In genomic region chr4:61693520-61693919, GRCh38 we compare ENCODE assay signal across 32 cellular contexts.
"Had no signal": no experiment of that assay in that cellular context is flagged by ENCODE, and none has a peak within 500 bp of the region (broad histone marks: within the 10 kb centered on the region; RNA-seq: fewer than 3 reads in every experiment).

No MANE protein-coding gene starts in this region.

- ATAC-seq: activated CD8-positive, alpha-beta T cell treated with anti-CD3 and anti-CD28 coated beads for 36 hours; activated naive CD4-positive, alpha-beta T cell treated with anti-CD3 and anti-CD28 coated beads, Interleukin-2, amount 50 U/mL, for 72 hours; activated T-cell treated with anti-CD3 and anti-CD28 coated beads, Interleukin-2, amount 50 U/mL, for 4 hours; activated T-cell treated with anti-CD3 and anti-CD28 coated beads, Interleukin-2, amount 50 U/mL, for 72 hours; activated T-helper 17 cell treated with anti-CD3 and anti-CD28 coated beads, Interleukin-2, amount 50 U/mL, for 72 hours; body of pancreas had no signal

- H3K27me3 ChIP-seq: adrenal gland, body of pancreas, brain microvascular endothelial cell, breast epithelium had no signal

- H3K36me3 ChIP-seq: adrenal gland, brain microvascular endothelial cell, breast epithelium had no signal

- H3K4me1 ChIP-seq: adrenal gland, body of pancreas, breast epithelium had no signal

- H3K4me3 ChIP-seq: adrenal gland, body of pancreas, breast epithelium had no signal

- H3K27ac ChIP-seq: adrenal gland, body of pancreas, brain microvascular endothelial cell, breast epithelium, VCaP had no signal

- DNase-seq: activated B cell treated with CpG ODN at 0.5 μM for 24 hours; activated CD4-positive, alpha-beta memory T cell treated with anti-CD3 and anti-CD28 coated beads for 36 hours; activated CD4-positive, alpha-beta T cell treated with anti-CD3 and anti-CD28 coated beads for 4 hours; activated CD4-positive, alpha-beta T cell treated with anti-CD3 and anti-CD28 coated beads, Interleukin-2, amount 10 ng/mL, durations not matched to agents 24 days and 14 days; activated CD4-positive, alpha-beta T cell treated with anti-CD3 and anti-CD28 coated beads, Interleukin-2, amount 50 U/mL, for 1 hour; activated CD4-positive, alpha-beta T cell treated with anti-CD3 and anti-CD28 coated beads, Interleukin-2, amount 50 U/mL, for 4 hours; activated CD4-positive, CD25-positive, alpha-beta regulatory T cell treated with anti-CD3 and anti-CD28 coated beads, Interleukin-2, amount 50 U/mL, for 72 hours; activated CD8-positive, alpha-beta memory T cell treated with anti-CD3 and anti-CD28 coated beads, Interleukin-2, amount 50 U/mL, for 4 hours; activated CD8-positive, alpha-beta T cell treated with anti-CD3 and anti-CD28 coated beads for 36 hours; activated effector memory CD4-positive, alpha-beta T cell treated with anti-CD3 and anti-CD28 coated beads, Interleukin-2, amount 50 U/mL, for 16 hours; activated gamma-delta T cell treated with Interleukin-2 at 50 U/mL for 16 hours; activated naive CD4-positive, alpha-beta T cell; activated naive CD4-positive, alpha-beta T cell treated with anti-CD3 and anti-CD28 coated beads for 36 hours; activated naive CD4-positive, alpha-beta T cell treated with anti-CD3 and anti-CD28 coated beads, Interleukin-2, amount 50 U/mL, for 16 hours; activated naive CD8-positive, alpha-beta T cell treated with anti-CD3 and anti-CD28 coated beads for 36 hours; activated T-cell treated with anti-CD3 and anti-CD28 coated beads for 4 hours; activated T-cell treated with anti-CD3 and anti-CD28 coated beads, Interleukin-2, amount 50 U/mL, for 1 hour; activated T-cell treated with anti-CD3 and anti-CD28 coated beads, Interleukin-2, amount 50 U/mL, for 4 hours; activated T-cell treated with anti-CD3 and anti-CD28 coated beads, Interleukin-2, amount 50 U/mL, for 72 hours; adrenal gland; amniotic stem cell; aorta; body of pancreas; brain microvascular endothelial cell; central memory CD4-positive, alpha-beta T cell; T-helper 1 cell; T-helper 2 cell; T-helper 9 cell had no signal

- H3K9me3 ChIP-seq: adrenal gland, body of pancreas, breast epithelium had no signal
